ENCODE assay signal across 13 cellular contexts in genomic region chr11:68090706-68091105, GRCh38. TPM values are rescaled to one million over a fixed set of nuclear protein-coding genes. Genes with fewer than 3 reads are reported as not detected.
A peak's percentile ranks its signal among the peaks of the same experiment; 100 is the strongest.
DNase-seq lines count a peak whose midpoint lies in the region; ATAC-seq, FAIRE-seq and TF ChIP-seq lines count a peak whose summit lies in the region.
"Had no signal": no experiment of that assay in that cellular context is flagged by ENCODE, and none has a peak within 500 bp of the region (broad histone marks: within the 10 kb centered on the region; RNA-seq: fewer than 3 reads in every experiment).

No MANE protein-coding gene starts in this region.

- POLR2A ChIA-PET in PC-3 (lab: Charles Lee; ENCODE audit: unreplicated experiment), result interaction anchor here (0.7 kb wide), 1 partner anchor 25 kb away, joined by 4 read pairs; no protein-coding TSS in a partner anchor

- peaks cover 3% of the 10 kb centered on the region; the same call in 1 of the 2 replicates for H3K4me1 ChIP-seq in PC-3 (ENCODE audit: insufficient read depth, low read length)
- no peaks in the 10 kb centered on the region for H3K4me1 ChIP-seq in trophoblast cell (ENCODE audit: control insufficient read depth in 1 of 2, insufficient read depth in 2 of 2, low read length in 2 of 2)

- H3K27ac Mint-ChIP-seq in glutamatergic neuron (ENCODE audit: unreplicated experiment), result peak overlapping the region; percentile 76

- H3K4me3 ChIP-seq in PC-3 (ENCODE audit: low read length) (no peak overlapping the region), trophoblast cell (ENCODE audit: low read depth, low read length) (no peak overlapping the region)
- H3K4me3 ChIP-seq: hepatocyte, K562, tibial nerve had no signal

- intact Hi-C loops in PC-3 (cut with micrococcal nuclease), result no loop called here

- no peak overlapping the region for H3K18ac ChIP-seq in trophoblast cell (ENCODE audit: low read length)

- no peaks in the 10 kb centered on the region for H3K27me3 Mint-ChIP-seq in glutamatergic neuron (ENCODE audit: unreplicated experiment)

- peak; percentile 47 for FAIRE-seq in GM18507 (lab: Jason Lieb, UNC)
- FAIRE-seq: K562 had no signal

- no TSS peak for BruUV-seq in PC-3 (replicated peaks; lab: Mats Ljungman, UMichigan)

- DNase-seq in GM18507 (ENCODE audit: extremely low spot score, insufficient read length, low read depth), result no peak
- peak; percentile 39 for DNase-seq in PC-3
- no peak for DNase-seq in glutamatergic neuron
- no peak for DNase-seq in trophoblast cell
- no peak for DNase-seq in activated T-cell treated with anti-CD3 and anti-CD28 coated beads, Interleukin-2, amount 50 U/mL, for 1 hour
- no peak for DNase-seq in NCI-H187 (lab: John Stamatoyannopoulos, UW)
- DNase-seq in activated T-cell treated with anti-CD3 and anti-CD28 coated beads for 4 hours, result no peak
- DNase-seq in D341Med (ENCODE audit: low spot score), result no peak
- DNase-seq: activated naive CD4-positive, alpha-beta T cell treated with anti-CD3 and anti-CD28 coated beads, Interleukin-2, amount 50 U/mL, for 16 hours; H9 had no signal

- H2BK5ac ChIP-seq in trophoblast cell (ENCODE audit: low read depth, low read length, poor library complexity), result no peak overlapping the region

- no peaks in the 10 kb centered on the region for H3K79me1 ChIP-seq in trophoblast cell (ENCODE audit: low read length)

- no CpG with 5 or more reads among the region's 6 CpGs for WGBS in trophoblast cell (ENCODE audit: extremely low coverage, insufficient coverage, insufficient read length)

- no peak overlapping the region for H2AK5ac ChIP-seq in trophoblast cell (ENCODE audit: low read length)

- no peaks in the 10 kb centered on the region for H3K36me3 Mint-ChIP-seq in glutamatergic neuron (ENCODE audit: unreplicated experiment)

- H3K4me2 ChIP-seq in PC-3 (ENCODE audit: low read length) (no peak overlapping the region), trophoblast cell (ENCODE audit: low read length) (no peak overlapping the region)
- H3K4me2 ChIP-seq: hepatocyte had no signal

- no peak overlapping the region for H3K27ac ChIP-seq in PC-3 (ENCODE audit: low read length)
- H3K27ac ChIP-seq in trophoblast cell (ENCODE audit: low read depth, low read length), result no peak overlapping the region
- H3K27ac ChIP-seq: hepatocyte had no signal

- no peaks in the 10 kb centered on the region for H3K9me3 Mint-ChIP-seq in glutamatergic neuron (ENCODE audit: unreplicated experiment)
- H3K9me3 Mint-ChIP-seq: H9 had no signal

- H3K23ac ChIP-seq in trophoblast cell (ENCODE audit: low read length), result no peak overlapping the region

- H3K4ac ChIP-seq in trophoblast cell (ENCODE audit: low read depth, low read length), result peak overlapping the region; percentile 2

- H2BK120ac ChIP-seq in trophoblast cell (ENCODE audit: insufficient read depth, low read length, poor library complexity), result no peak overlapping the region

- CTCF ChIA-PET in PC-3 (lab: Charles Lee), result no interaction called here

- no peak overlapping the region for H3K14ac ChIP-seq in trophoblast cell (ENCODE audit: low read length)

- H3K4me1 Mint-ChIP-seq in glutamatergic neuron (ENCODE audit: low read depth, unreplicated experiment), result peaks cover 26% of the 10 kb centered on the region

- H3K9me2 ChIP-seq in PC-3 (replicated peaks; ENCODE audit: low read length), result no peaks in the 10 kb centered on the region

- no peaks in the 10 kb centered on the region for H3K9me3 ChIP-seq in PC-3 (ENCODE audit: low read length)
- no peaks in the 10 kb centered on the region for H3K9me3 ChIP-seq in trophoblast cell (ENCODE audit: insufficient read depth, low read depth, low read length)
- H3K9me3 ChIP-seq: tibial nerve had no signal

- H4K8ac ChIP-seq in trophoblast cell (ENCODE audit: low read depth, low read length), result no peak overlapping the region

- no peak overlapping the region for H4K91ac ChIP-seq in trophoblast cell (ENCODE audit: low read depth, low read length)

- H3F3A ChIP-seq in PC-3 (ENCODE audit: low read length, unreplicated experiment), result no peaks in the 10 kb centered on the region

- peaks cover 13% of the 10 kb centered on the region; the same call in 1 of the 2 replicates for H4K20me1 ChIP-seq in PC-3 (ENCODE audit: low read length)

- TF ChIP-seq CTCF in PC-3 (conservative IDR thresholded peaks at IDR 0.05; ENCODE audit: low read depth, low read length) (no peak), glutamatergic neuron (IDR thresholded peaks at IDR 0.05; ENCODE audit: partially characterized antibody, unreplicated experiment) (no peak)

- no peak overlapping the region for H3K9ac ChIP-seq in PC-3 (ENCODE audit: low read length)
- no peak overlapping the region for H3K9ac ChIP-seq in trophoblast cell (ENCODE audit: low read length)

- peak; percentile 77 for ATAC-seq in PC-3
- ATAC-seq: K562 had no signal

- no peak overlapping the region for H2BK12ac ChIP-seq in trophoblast cell (ENCODE audit: low read length)

- no peak overlapping the region for H4K12ac ChIP-seq in trophoblast cell (ENCODE audit: low read depth, low read length)

- H3K4me3 Mint-ChIP-seq in glutamatergic neuron (ENCODE audit: unreplicated experiment), result peak overlapping the region; percentile 10
- H3K4me3 Mint-ChIP-seq: H9 had no signal

- H3K79me2 ChIP-seq in PC-3 (ENCODE audit: low read length) (peaks cover 60% of the 10 kb centered on the region), trophoblast cell (ENCODE audit: control insufficient read depth, insufficient read depth, low read length, poor library complexity) (no peaks in the 10 kb centered on the region)

- H3K36me3 ChIP-seq in PC-3 (ENCODE audit: low read depth, low read length) (peaks cover 6% of the 10 kb centered on the region), trophoblast cell (ENCODE audit: control insufficient read depth in 1 of 2, insufficient read depth in 2 of 2, low read length in 2 of 2) (peaks cover 4% of the 10 kb centered on the region in 2 experiments)
- H3K36me3 ChIP-seq: tibial nerve had no signal

- H2AFZ ChIP-seq in PC-3 (ENCODE audit: low read length) (no peak overlapping the region), trophoblast cell (ENCODE audit: insufficient read depth, low read length, poor library complexity) (no peak overlapping the region)
- H2AFZ ChIP-seq: hepatocyte had no signal

- H3K27me3 ChIP-seq in PC-3 (ENCODE audit: low read length) (no peaks in the 10 kb centered on the region), trophoblast cell (ENCODE audit: insufficient read depth, low read length) (no peaks in the 10 kb centered on the region)
- H3K27me3 ChIP-seq: hepatocyte, tibial nerve had no signal

RNA-seq across cellular contexts. Expression of gene CHKA, which starts 30.5 kb away (rescaled TPM):
- 57.5 and 71.9 TPM in 2 replicates for total RNA-seq in PC-3 (2014; rRNA removed)
- total RNA-seq in glutamatergic neuron (ENCODE audit: unreplicated experiment), result 74.1 TPM
- polyA plus RNA-seq in trophoblast cell (2013), result 26.7 TPM in 2 replicates

RNA-seq across cellular contexts. Expression of gene TCIRG1, which starts 51.9 kb away (rescaled TPM):
- 183 and 203 TPM in 2 replicates for total RNA-seq in PC-3 (2014; rRNA removed)
- total RNA-seq in glutamatergic neuron (ENCODE audit: unreplicated experiment), result 47.2 TPM
- polyA plus RNA-seq in trophoblast cell (2013), result 43.6 and 47.2 TPM in 2 replicates
